ENCODE assay signal across 8 cellular contexts in genomic region chr15:45641374-45641778, GRCh38. TPM values are rescaled to one million over a fixed set of nuclear protein-coding genes. Genes with fewer than 3 reads are reported as not detected.
DNase-seq lines count a peak whose midpoint lies in the region; ATAC-seq and TF ChIP-seq lines count a peak whose summit lies in the region.

No MANE protein-coding gene starts in this region.

- no peaks in the 10 kb centered on the region for H3K79me1 ChIP-seq in neuronal stem cell (ENCODE audit: low read depth, low read length)

- ATAC-seq in omental fat pad (ENCODE audit: low FRiP score) (peak; percentile 65), GM21447 (IDR thresholded peaks at IDR 0.05; ENCODE audit: unreplicated experiment) (no peak)

- no peak overlapping the region for H4K8ac ChIP-seq in neuronal stem cell (ENCODE audit: low read depth, low read length)

- no peak overlapping the region for H2BK12ac ChIP-seq in neuronal stem cell (ENCODE audit: low read length)

- WGBS in neuronal stem cell (ENCODE audit: extremely low coverage in 2 of 2, insufficient read length in 2 of 2, insufficient replicate concordance in 1 of 2), 2 donors, result no CpG with 5 or more reads among the region's 1 CpG

- peaks cover 0 to 14% (median 0%) of the 10 kb centered on the region in 3 experiments for H3K27me3 ChIP-seq in neuronal stem cell (ENCODE audit: control insufficient read depth in 3 of 3, insufficient read depth in 3 of 3, low read depth in 1 of 3, low read length in 3 of 3)

- H3K18ac ChIP-seq in neuronal stem cell (ENCODE audit: low read length), result no peak overlapping the region

- no peak overlapping the region for H2BK120ac ChIP-seq in neuronal stem cell (ENCODE audit: low read depth, low read length)

- no peak overlapping the region for H3K9ac ChIP-seq in neuronal stem cell (ENCODE audit: low read depth, low read length, poor library complexity)

- no peak overlapping the region for H2BK5ac ChIP-seq in neuronal stem cell (ENCODE audit: low read length)

- no peak overlapping the region for H2AK5ac ChIP-seq in neuronal stem cell (ENCODE audit: low read depth, low read length)

- H3K23ac ChIP-seq in neuronal stem cell (ENCODE audit: low read depth, low read length, poor library complexity), result no peak overlapping the region

- no peak overlapping the region for H2AFZ ChIP-seq in neuronal stem cell (ENCODE audit: low read length)

- H3K4me3 ChIP-seq in epithelial cell of esophagus (ENCODE audit: low read length) (no peak overlapping the region), neuronal stem cell (ENCODE audit: low read length in 2 of 2) (no peak overlapping the region)

- H3K14ac ChIP-seq in neuronal stem cell (ENCODE audit: low read length), result no peak overlapping the region

- no peaks in the 10 kb centered on the region for H3K9me3 ChIP-seq in neuronal stem cell (replicated peaks in 1 of 2; ENCODE audit: control insufficient read depth in 2 of 2, insufficient read depth in 1 of 2, low read depth in 1 of 2, low read length in 2 of 2)

- H2BK15ac ChIP-seq in neuronal stem cell (ENCODE audit: low read length), result no peak overlapping the region

- DNase-seq in CD1c-positive myeloid dendritic cell (ENCODE audit: extremely low spot score), result peak; percentile 84
- DNase-seq in NCI-H69 (lab: John Stamatoyannopoulos, UW), result peak; percentile 57
- peak; percentile 98 for DNase-seq in epithelial cell of esophagus (ENCODE audit: low read depth)
- no peak for DNase-seq in omental fat pad (ENCODE audit: low spot score)
- no peak for DNase-seq in neuronal stem cell (ENCODE audit: low spot score)
- no peak for DNase-seq in OCI-M2 (lab: John Stamatoyannopoulos, UW; ENCODE audit: unreplicated experiment)
- DNase-seq in stimulated activated CD8-positive, alpha-beta memory T cell treated with anti-CD3 and anti-CD28 coated beads, Interleukin-4, amount 100 ng/mL, for 48 hours, result no peak

- no peak overlapping the region for H3K4me2 ChIP-seq in neuronal stem cell (ENCODE audit: insufficient read depth, low read length, poor library complexity, severe bottlenecking)

- no peak overlapping the region for H3K4ac ChIP-seq in neuronal stem cell (ENCODE audit: low read length)

- H3K36me3 ChIP-seq in neuronal stem cell (replicated peaks in 1 of 2; ENCODE audit: control insufficient read depth in 2 of 2, insufficient read depth in 2 of 2, low read length in 2 of 2), result no peaks in the 10 kb centered on the region

- peaks cover 0 to 2% of the 10 kb centered on the region in 2 donors for H3K4me1 ChIP-seq in neuronal stem cell (ENCODE audit: control insufficient read depth in 2 of 2, insufficient read depth in 1 of 2, low read depth in 1 of 2, low read length in 2 of 2)

- no peak overlapping the region for H4K91ac ChIP-seq in neuronal stem cell (ENCODE audit: low read depth, low read length, poor library complexity)

- H3K27ac ChIP-seq in neuronal stem cell (replicated peaks; ENCODE audit: low read length), result no peak overlapping the region

- TF ChIP-seq CTCF in epithelial cell of esophagus (IDR thresholded peaks at IDR 0.05; ENCODE audit: insufficient read depth, low read depth, low read length, missing control alignments), result peak; percentile 13
- no peak for TF ChIP-seq CTCF in omental fat pad (IDR thresholded peaks at IDR 0.05)

RNA-seq across cellular contexts. Expression of gene SQOR, which starts 6.5 kb away (rescaled TPM):
- 10 to 100 TPM; 67.0 to 90.3 (median 84.1) TPM for total RNA-seq in omental fat pad
- 0.47 TPM for polyA plus RNA-seq in neuronal stem cell (2013, experiment 1 of 2)
- polyA plus RNA-seq in neuronal stem cell (2013, experiment 2 of 2), result 0.48 TPM

RNA-seq across cellular contexts. Expression of gene BLOC1S6, which starts 54.2 kb away (rescaled TPM):
- 10 to 100 TPM; 68.1 to 95.9 (median 82.5) TPM for total RNA-seq in omental fat pad
- 32.4 TPM for polyA plus RNA-seq in neuronal stem cell (2013, experiment 1 of 2)
- polyA plus RNA-seq in neuronal stem cell (2013, experiment 2 of 2), result 32.6 TPM

Comparison
In these comparisons a context has a peak if more than half of its experiments do, and no peak if none do; other contexts are left out.
1. DNase-seq: peak in CD1c-positive myeloid dendritic cell (single experiment), NCI-H69 (single experiment) and epithelial cell of esophagus (single experiment); none in omental fat pad (single experiment), neuronal stem cell (single experiment), OCI-M2 (single experiment) and stimulated activated CD8-positive, alpha-beta memory T cell treated with anti-CD3 and anti-CD28 coated beads, Interleukin-4, amount 100 ng/mL, for 48 hours (single experiment).